ENCODE assay signal across 8 cellular contexts in genomic region chr15:85289677-85290365, GRCh38.
A peak's percentile ranks its signal among the peaks of the same experiment; 100 is the strongest.
DNase-seq lines count a peak whose midpoint lies in the region; ATAC-seq and TF ChIP-seq lines count a peak whose summit lies in the region.

No MANE protein-coding gene starts in this region.

- H3K9ac ChIP-seq in fibroblast of lung (ENCODE audit: insufficient read depth, low read length) = no peak overlapping the region

- H3K4me1 ChIP-seq in SJSA1 (replicated peaks) (peaks cover 16% of the 10 kb centered on the region), fibroblast of lung (ENCODE audit: control insufficient read depth, extremely low read depth, insufficient read depth, low read length) (no peaks in the 10 kb centered on the region)

- ATAC-seq in GM18498 (IDR thresholded peaks at IDR 0.05; ENCODE audit: unreplicated experiment) = no peak

- H3K4me3 ChIP-seq in SJSA1 (no peak overlapping the region), fibroblast of lung (replicated peaks in 1 of 4; ENCODE audit: control extremely low read depth in 1 of 4, insufficient read depth in 1 of 4, low read depth in 3 of 4, low read length in 4 of 4) (no peak overlapping the region)

- H3K9me3 ChIP-seq in SJSA1 (replicated peaks) (no peaks in the 10 kb centered on the region), fibroblast of lung (ENCODE audit: control insufficient read depth, insufficient read depth, low read depth, low read length) (no peaks in the 10 kb centered on the region)

- DNase-seq in NCI-H146 (lab: John Stamatoyannopoulos, UW) (peak; percentile 14), NCI-H146 treated with DMSO at 0.1 percent for 48 hours (lab: John Stamatoyannopoulos, UW; ENCODE audit: unreplicated experiment) (no peak), HuH-7.5 (ENCODE audit: low spot score) (peak; percentile 41), SJSA1 (ENCODE audit: low read depth in 1 of 2, low spot score in 2 of 2) (peak; percentile 52 to 60), fibroblast of lung (ENCODE audit: low read depth in 2 of 2) (peak; percentile 34 to 59), neural crest cell (ENCODE audit: low read depth, low spot score) (no peak)
- DNase-seq in activated effector memory CD4-positive, alpha-beta T cell treated with Interleukin-2 at 50 U/mL for 16 hours = no peak

- no peak overlapping the region for H3K27ac Mint-ChIP-seq in neural crest cell (ENCODE audit: unreplicated experiment)

- no peaks in the 10 kb centered on the region for H3K4me1 Mint-ChIP-seq in neural crest cell

- H3K36me3 ChIP-seq in SJSA1 (no peaks in the 10 kb centered on the region), fibroblast of lung (ENCODE audit: control insufficient read depth, insufficient read depth, low read length) (no peaks in the 10 kb centered on the region)

- H3K4me3 Mint-ChIP-seq in neural crest cell = no peak overlapping the region

- no peak overlapping the region for H3K4me2 ChIP-seq in fibroblast of lung (ENCODE audit: extremely low read depth, insufficient read depth, low read length)

- TF ChIP-seq CTCF in fibroblast of lung (conservative IDR thresholded peaks at IDR 0.05 in 1 of 2, IDR thresholded peaks at IDR 0.05 in 1 of 2; ENCODE audit: low read depth in 1 of 2, low read length in 2 of 2) = peak; percentile 49 to 51
- TF ChIP-seq CTCF in neural crest cell (conservative IDR thresholded peaks at IDR 0.05) = peak; percentile 43

- H3K36me3 Mint-ChIP-seq in neural crest cell (ENCODE audit: low read depth) = no peaks in the 10 kb centered on the region

- H2AFZ ChIP-seq in fibroblast of lung (ENCODE audit: low read length) = no peak overlapping the region

- no peaks in the 10 kb centered on the region for H3K79me2 ChIP-seq in fibroblast of lung (ENCODE audit: control insufficient read depth, insufficient read depth, low read length)

- H3K27ac ChIP-seq in SJSA1 (no peak overlapping the region), fibroblast of lung (ENCODE audit: insufficient read depth, low read length) (no peak overlapping the region)

- H3K27me3 ChIP-seq in SJSA1 (replicated peaks) (no peaks in the 10 kb centered on the region), fibroblast of lung (ENCODE audit: control insufficient read depth, insufficient read depth, low read length) (no peaks in the 10 kb centered on the region)

- H3K9me3 Mint-ChIP-seq in neural crest cell = no peaks in the 10 kb centered on the region

- H3K27me3 Mint-ChIP-seq in neural crest cell (ENCODE audit: low read depth) = peaks cover 13% of the 10 kb centered on the region

- no peaks in the 10 kb centered on the region for H4K20me1 ChIP-seq in fibroblast of lung (ENCODE audit: control insufficient read depth, extremely low read depth, insufficient read depth, low read length)

Comparison
In these comparisons a context has a peak if more than half of its experiments do, and no peak if none do; other contexts are left out.
1. DNase-seq: peak in NCI-H146 (single experiment), HuH-7.5 (single experiment), SJSA1 (2 of 2) and fibroblast of lung (2 of 2); none in NCI-H146 treated with DMSO at 0.1 percent for 48 hours (single experiment), neural crest cell (single experiment) and activated effector memory CD4-positive, alpha-beta T cell treated with Interleukin-2 at 50 U/mL for 16 hours (single experiment).